8 cellular contexts compared by ENCODE assay signal in genomic region chr11:14500181-14500651, GRCh38. TPM values are rescaled to one million over a fixed set of nuclear protein-coding genes. Genes with fewer than 3 reads are reported as not detected.
A peak's percentile ranks its signal among the peaks of the same experiment; 100 is the strongest.
DNase-seq lines count a peak whose midpoint lies in the region; ATAC-seq and TF ChIP-seq lines count a peak whose summit lies in the region.

No MANE protein-coding gene starts in this region.

- H3K9ac ChIP-seq in OCI-LY3 (ENCODE audit: low read length), result peak overlapping the region; percentile 73

- H3K9me3 ChIP-seq in Caco-2, result no peaks in the 10 kb centered on the region
- no peaks in the 10 kb centered on the region for H3K9me3 ChIP-seq in OCI-LY3 (ENCODE audit: insufficient read depth, low read length)
- no peaks in the 10 kb centered on the region for H3K9me3 ChIP-seq in gastroesophageal sphincter
- H3K9me3 ChIP-seq in osteoblast (ENCODE audit: low read depth, low read length), result no peaks in the 10 kb centered on the region

- DNase-seq in Caco-2, result peak in 1 of 2 experiments; percentile 59
- peak; percentile 28 for DNase-seq in activated gamma-delta T cell treated with anti-CD3 and anti-CD28 coated beads, Interleukin-2, amount 50 U/mL, for 16 hours (ENCODE audit: low read depth)
- DNase-seq in osteoblast (ENCODE audit: insufficient read length, low spot score, missing footprints), result no peak
- no peak for DNase-seq in cerebellar nuclear complex (lab: John Stamatoyannopoulos, UW)

- peak overlapping the region; percentile 87 for H3K27ac Mint-ChIP-seq in Caco-2 (ENCODE audit: unreplicated experiment)

- peaks cover 60% of the 10 kb centered on the region for H3K36me3 Mint-ChIP-seq in Caco-2 (ENCODE audit: insufficient read depth, unreplicated experiment)

- H3K27me3 Mint-ChIP-seq in Caco-2 (ENCODE audit: insufficient read depth, unreplicated experiment), result no peaks in the 10 kb centered on the region

- H3K4me3 ChIP-seq in Caco-2 (ENCODE audit: low read depth, low read length), result peak overlapping the region; percentile 68
- peak overlapping the region; percentile 87 for H3K4me3 ChIP-seq in OCI-LY3 (ENCODE audit: low read length)
- peak overlapping the region; percentile 86 to 98 for H3K4me3 ChIP-seq in gastroesophageal sphincter
- peak overlapping the region; percentile 87 for H3K4me3 ChIP-seq in osteoblast (ENCODE audit: insufficient read depth, low read length)

- ATAC-seq in GM19397 (IDR thresholded peaks at IDR 0.05; ENCODE audit: unreplicated experiment) (peak; percentile 37), HG03457 (IDR thresholded peaks at IDR 0.05; ENCODE audit: unreplicated experiment) (peak; percentile 30), gastroesophageal sphincter (peak; percentile 34)

- BruUV-seq in Caco-2 (replicated peaks; lab: Mats Ljungman, UMichigan), result TSS peak; percentile 85

- H2AFZ ChIP-seq in OCI-LY3 (ENCODE audit: low read depth, low read length) (peak overlapping the region; percentile 92), osteoblast (ENCODE audit: low read length) (peak overlapping the region; percentile 72)

- H3K4me1 ChIP-seq in Caco-2 (peaks cover 12% of the 10 kb centered on the region; the same call in 1 of the 2 replicates), OCI-LY3 (ENCODE audit: low read length) (peaks cover 15% of the 10 kb centered on the region; the same call in 1 of the 2 replicates), gastroesophageal sphincter (peaks cover 0 to 32% (median 0%) of the 10 kb centered on the region in 3 donors), osteoblast (ENCODE audit: insufficient read depth, low read length) (peaks cover 20% of the 10 kb centered on the region)

- no peak for TF ChIP-seq CTCF in Caco-2 (IDR thresholded peaks at IDR 0.05; ENCODE audit: insufficient read depth in 1 of 2, low read depth in 1 of 2, low read length in 1 of 2, severe bottlenecking in 1 of 2, unreplicated experiment in 1 of 2)
- no peak for TF ChIP-seq CTCF in OCI-LY3 (IDR thresholded peaks at IDR 0.05; ENCODE audit: low read depth, low read length)
- no peak for TF ChIP-seq CTCF in gastroesophageal sphincter (IDR thresholded peaks at IDR 0.05)
- no peak for TF ChIP-seq CTCF in osteoblast (IDR thresholded peaks at IDR 0.05; ENCODE audit: extremely low read depth, low read depth, low read length)

- H3K79me2 ChIP-seq in OCI-LY3 (ENCODE audit: low read length) (peaks cover 31% of the 10 kb centered on the region), osteoblast (ENCODE audit: insufficient read depth, low read length) (peaks cover 44% of the 10 kb centered on the region)

- H3K4me3 Mint-ChIP-seq in Caco-2 (ENCODE audit: unreplicated experiment), result peak overlapping the region; percentile 76

- intact Hi-C loops in Caco-2 (cut with micrococcal nuclease; ENCODE audit: unreplicated experiment), result no loop called here

- POLR2A ChIA-PET in Caco-2 (lab: Charles Lee), result interaction anchor here (0.6 to 1.0 kb wide), 2 partner anchors 20 to 392 kb away, joined by 3 to 5 read pairs; partner anchors contain the start of genes CYP2R1 and PSMA1

- H3K4me2 ChIP-seq in OCI-LY3 (ENCODE audit: low read length) (peak overlapping the region; percentile 72), osteoblast (ENCODE audit: insufficient read depth, low read length) (peak overlapping the region; percentile 76)

- TF ChIP-seq EP300 in gastroesophageal sphincter (IDR thresholded peaks at IDR 0.05), result no peak

- no peaks in the 10 kb centered on the region for H3K9me3 Mint-ChIP-seq in Caco-2 (ENCODE audit: unreplicated experiment)

- H3K4me1 Mint-ChIP-seq in Caco-2 (ENCODE audit: low read depth, unreplicated experiment), result peaks cover 12% of the 10 kb centered on the region

- H3K36me3 ChIP-seq in Caco-2 (ENCODE audit: control insufficient read depth, insufficient read depth, low read length) (no peaks in the 10 kb centered on the region), OCI-LY3 (replicated peaks; ENCODE audit: low read depth, low read length) (peaks cover 31% of the 10 kb centered on the region), gastroesophageal sphincter (peaks cover 0 to 60% of the 10 kb centered on the region in 2 donors), osteoblast (ENCODE audit: insufficient read depth, low read length) (peaks cover 41% of the 10 kb centered on the region)

- CTCF ChIA-PET in Caco-2 (lab: Charles Lee), result interaction anchor here (0.8 kb wide), 1 partner anchor 408 kb away, joined by 3 read pairs; no protein-coding TSS in a partner anchor

- H3K27ac ChIP-seq in OCI-LY3 (ENCODE audit: low read length) (peak overlapping the region; percentile 64), gastroesophageal sphincter (peak overlapping the region; percentile 78 to 91 (median 90)), osteoblast (ENCODE audit: low read depth, low read length) (peak overlapping the region; percentile 84)

- H3K27me3 ChIP-seq in Caco-2 (replicated peaks; ENCODE audit: control insufficient read depth, insufficient read depth, low read length), result no peaks in the 10 kb centered on the region
- H3K27me3 ChIP-seq in OCI-LY3 (ENCODE audit: low read depth, low read length), result no peaks in the 10 kb centered on the region
- no peaks in the 10 kb centered on the region for H3K27me3 ChIP-seq in gastroesophageal sphincter
- H3K27me3 ChIP-seq in osteoblast (ENCODE audit: insufficient read depth, low read length), result no peaks in the 10 kb centered on the region

- TF ChIP-seq POLR2A in gastroesophageal sphincter (IDR thresholded peaks at IDR 0.05), result no peak

- WGBS in gastroesophageal sphincter (ENCODE audit: low coverage in 1 of 2), 2 donors, result 1 to 4% methylated on average over 5 to 6 of the region's 6 CpGs

- H4K20me1 ChIP-seq in OCI-LY3 (ENCODE audit: insufficient read depth, low read length), result no peaks in the 10 kb centered on the region
- peaks cover 15% of the 10 kb centered on the region for H4K20me1 ChIP-seq in osteoblast (ENCODE audit: insufficient read depth, low read length)

RNA-seq across cellular contexts. Expression of gene COPB1, which starts 0.6 kb away (rescaled TPM):
- total RNA-seq in Caco-2 (2022), result 120 and 125 TPM in 2 replicates
- total RNA-seq in gastroesophageal sphincter, result 100 to 1,000 TPM in 2 of 4 donors, 10 to 100 TPM in 2; 74.5 to 130 (median 101) TPM
- 245 and 257 TPM in 2 replicates for total RNA-seq in osteoblast

RNA-seq across cellular contexts. Expression of gene PSMA1, which starts 20.0 kb away (rescaled TPM):
- 189 and 194 TPM in 2 replicates for total RNA-seq in Caco-2 (2022)
- 100 to 1,000 TPM in 2 of 4 donors, 10 to 100 TPM in 2; 84.7 to 135 (median 106) TPM for total RNA-seq in gastroesophageal sphincter
- total RNA-seq in osteoblast, result 107 and 125 TPM in 2 replicates
